In genomic region chr11:64269380-64270234, GRCh38 we compare ENCODE assay signal across 8 cellular contexts. TPM values are rescaled to one million over a fixed set of nuclear protein-coding genes. Genes with fewer than 3 reads are reported as not detected.
DNase-seq lines count a peak whose midpoint lies in the region; ATAC-seq and TF ChIP-seq lines count a peak whose summit lies in the region.

No MANE protein-coding gene starts in this region.

- H3K27ac ChIP-seq in BLaER1 (peak overlapping the region; percentile 100), colonic mucosa (peak overlapping the region; percentile 98)

- H3K36me3 ChIP-seq in BLaER1 (peaks cover 23% of the 10 kb centered on the region; the same call in 1 of the 2 replicates), colonic mucosa (peaks cover 11% of the 10 kb centered on the region)

- H3K4me1 ChIP-seq in BLaER1 (peaks cover 62% of the 10 kb centered on the region), colonic mucosa (peaks cover 27% of the 10 kb centered on the region)

- peak; percentile 93 for DNase-seq in NCI-H524 treated with DMSO at 0.1 percent for 48 hours (lab: John Stamatoyannopoulos, UW)
- peak; percentile 99 for DNase-seq in activated CD4-positive, alpha-beta T cell treated with anti-CD3 and anti-CD28 coated beads for 48 hours
- peak; percentile 97 for DNase-seq in colonic mucosa
- DNase-seq in left colon = peak; percentile 97 to 99
- peak; percentile 94 to 98 for DNase-seq in stimulated activated CD4-positive, alpha-beta T cell treated with anti-CD3 and anti-CD28 coated beads, Interleukin-1b, Interleukin-23, amount 100 ng/mL, for 4 hours (ENCODE audit: low read depth in 2 of 2)

- H3K9me3 ChIP-seq in BLaER1 (no peaks in the 10 kb centered on the region), colonic mucosa (no peaks in the 10 kb centered on the region)

- peak overlapping the region; percentile 96 for H3K4me2 ChIP-seq in BLaER1

- no peaks in the 10 kb centered on the region for H4K20me1 ChIP-seq in BLaER1

- no peak for TF ChIP-seq CTCF in colonic mucosa (IDR thresholded peaks at IDR 0.05)

- peak overlapping the region; percentile 97 for H3K9ac ChIP-seq in BLaER1
- peak overlapping the region; percentile 80 to 94 for H3K9ac ChIP-seq in colonic mucosa (ENCODE audit: low read depth in 2 of 2, low read length in 2 of 2)

- intact Hi-C loops in colonic mucosa (cut with DNase I) = loop anchor here (2.0 kb wide), 1 partner anchor 33 kb away; no protein-coding TSS in a partner anchor
- intact Hi-C loops in left colon (cut with DNase I, micrococcal nuclease) = no loop called here

- H3K4me3 ChIP-seq in BLaER1 = peak overlapping the region; percentile 83
- H3K4me3 ChIP-seq in colonic mucosa = peak overlapping the region; percentile 67

- ATAC-seq in GM19324 (IDR thresholded peaks at IDR 0.05; ENCODE audit: low FRiP score, unreplicated experiment) = peak; percentile 81
- ATAC-seq in HG03460 (IDR thresholded peaks at IDR 0.05; ENCODE audit: unreplicated experiment) = peak; percentile 59
- peak; percentile 68 for ATAC-seq in left colon

- H3K27me3 ChIP-seq in BLaER1 (no peaks in the 10 kb centered on the region), colonic mucosa (no peaks in the 10 kb centered on the region)

RNA-seq across cellular contexts. Expression of gene BAD, which starts 14.9 kb away (rescaled TPM):
- total RNA-seq in colonic mucosa (10 to 100 TPM; 86.0 to 89.6 TPM), left colon (10 to 100 TPM; 83.9 to 90.0 TPM)

RNA-seq across cellular contexts. Expression of gene GPR137, which starts 16.0 kb away (rescaled TPM):
- total RNA-seq in colonic mucosa (10 to 100 TPM; 36.0 to 58.8 TPM), left colon (10 to 100 TPM; 31.2 to 37.3 TPM)

RNA-seq across cellular contexts. Expression of gene PLCB3, which starts 18.3 kb away (rescaled TPM):
- total RNA-seq in colonic mucosa (100 to 1,000 TPM in 1 of 2 donors, 10 to 100 TPM in 1; 86.9 to 108 TPM), left colon (10 to 100 TPM; 69.9 to 92.2 TPM)

RNA-seq across cellular contexts. Expression of gene KCNK4, which starts 21.5 kb away (rescaled TPM):
- total RNA-seq in colonic mucosa = not detected
- not detected for total RNA-seq in left colon

RNA-seq across cellular contexts. Expression of gene PPP1R14B, which starts 22.9 kb away (rescaled TPM):
- 100 to 1,000 TPM; 113 to 234 TPM for total RNA-seq in colonic mucosa
- 100 to 1,000 TPM in 1 of 2 donors, 10 to 100 TPM in 1; 96.2 to 147 TPM for total RNA-seq in left colon

Comparison
In these comparisons a context has a peak if more than half of its experiments do, and no peak if none do; other contexts are left out.
1. Peak in every context shown above with its lines: DNase-seq, ATAC-seq, H3K4me3 ChIP-seq and H3K27ac ChIP-seq.